In genomic region chr3:154900777-154901176, GRCh38 we compare ENCODE assay signal across 27 cellular contexts.
"Had no signal": no experiment of that assay in that cellular context is flagged by ENCODE, and none has a peak within 500 bp of the region (broad histone marks: within the 10 kb centered on the region; RNA-seq: fewer than 3 reads in every experiment).

No MANE protein-coding gene starts in this region.

- H3K4me3 Mint-ChIP-seq: activated CD4-positive, alpha-beta T cell treated with anti-CD3 and anti-CD28 coated beads, Interleukin-2, amount 10 ng/mL, durations not matched to agents 7 days and 5 days; activated CD8-positive, alpha-beta memory T cell treated with anti-CD3 and anti-CD28 coated beads, Interleukin-2, amount 10 ng/mL, durations not matched to agents 7 days and 5 days; activated CD8-positive, alpha-beta T cell treated with anti-CD3 and anti-CD28 coated beads for 36 hours; activated naive CD4-positive, alpha-beta T cell treated with anti-CD3 and anti-CD28 coated beads, Interleukin-2, amount 10 ng/mL, durations not matched to agents 7 days and 5 days; brain; memory B cell; nephron progenitor cell; stimulated activated memory B cell treated with anti-CD40 and anti-IgM and Interleukin-4, amounts not matched to agents 10 μg/mL and 1 μg/mL and 100 μg/mL, for 72 hours; type B pancreatic cell had no signal

- H3K4me1 ChIP-seq: right lobe of liver, testis had no signal

- ATAC-seq: activated CD4-positive, CD25-positive, alpha-beta regulatory T cell treated with anti-CD3 and anti-CD28 coated beads, Interleukin-2, amount 50 U/mL, for 24 hours; activated CD8-positive, alpha-beta memory T cell treated with anti-CD3 and anti-CD28 coated beads, Interleukin-2, amount 10 ng/mL, durations not matched to agents 7 days and 5 days; activated CD8-positive, alpha-beta T cell treated with anti-CD3 and anti-CD28 coated beads for 36 hours; mucosa of descending colon; right lobe of liver; stimulated activated memory B cell treated with anti-CD40 and anti-IgM and Interleukin-4, amounts not matched to agents 10 μg/mL and 1 μg/mL and 100 μg/mL, for 72 hours had no signal

- DNase-seq: activated CD4-positive, alpha-beta T cell treated with anti-CD3 and anti-CD28 coated beads, Interleukin-2, amount 10 ng/mL, durations not matched to agents 7 days and 5 days; activated CD8-positive, alpha-beta memory T cell treated with anti-CD3 and anti-CD28 coated beads, Interleukin-2, amount 10 ng/mL, durations not matched to agents 7 days and 5 days; activated CD8-positive, alpha-beta T cell treated with anti-CD3 and anti-CD28 coated beads for 36 hours; activated effector memory CD4-positive, alpha-beta T cell treated with anti-CD3 and anti-CD28 coated beads, Interleukin-2, amount 50 U/mL, for 16 hours; activated naive CD4-positive, alpha-beta T cell treated with anti-CD3 and anti-CD28 coated beads, Interleukin-2, amount 10 ng/mL, durations not matched to agents 7 days and 5 days; activated T-cell treated with anti-CD3 and anti-CD28 coated beads for 4 hours; caudate nucleus; dermis blood vessel endothelial cell; effector CD8-positive, alpha-beta T cell; erythroblast; foreskin melanocyte; hypothalamus; mucosa of descending colon; nephron progenitor cell; right lobe of liver; small intestine; stimulated activated CD4-positive, alpha-beta T cell treated with anti-CD3 and anti-CD28 coated beads, Interleukin-2, amount 100 ng/mL, for 24 hours; stomach; T-helper 2 cell; testis had no signal

- H3K27ac Mint-ChIP-seq: activated CD4-positive, alpha-beta T cell treated with anti-CD3 and anti-CD28 coated beads, Interleukin-2, amount 10 ng/mL, durations not matched to agents 7 days and 5 days; activated CD8-positive, alpha-beta memory T cell treated with anti-CD3 and anti-CD28 coated beads, Interleukin-2, amount 10 ng/mL, durations not matched to agents 7 days and 5 days; activated CD8-positive, alpha-beta T cell treated with anti-CD3 and anti-CD28 coated beads for 36 hours; activated naive CD4-positive, alpha-beta T cell treated with anti-CD3 and anti-CD28 coated beads, Interleukin-2, amount 10 ng/mL, durations not matched to agents 7 days and 5 days; brain; memory B cell; nephron progenitor cell; stimulated activated memory B cell treated with anti-CD40 and anti-IgM and Interleukin-4, amounts not matched to agents 10 μg/mL and 1 μg/mL and 100 μg/mL, for 72 hours; type B pancreatic cell had no signal

- H3K27ac ChIP-seq: right lobe of liver, stomach, testis, vagina, VCaP had no signal

- H3K9me3 ChIP-seq: mucosa of descending colon, right lobe of liver, stomach, testis, vagina had no signal

- H3K36me3 Mint-ChIP-seq: activated CD8-positive, alpha-beta memory T cell treated with anti-CD3 and anti-CD28 coated beads, Interleukin-2, amount 10 ng/mL, durations not matched to agents 7 days and 5 days; activated naive CD4-positive, alpha-beta T cell treated with anti-CD3 and anti-CD28 coated beads, Interleukin-2, amount 10 ng/mL, durations not matched to agents 7 days and 5 days; brain; memory B cell; stimulated activated memory B cell treated with anti-CD40 and anti-IgM and Interleukin-4, amounts not matched to agents 10 μg/mL and 1 μg/mL and 100 μg/mL, for 72 hours; type B pancreatic cell had no signal

- H3K4me3 ChIP-seq: mucosa of descending colon, right lobe of liver, stomach, testis, vagina had no signal

- H3K4me1 Mint-ChIP-seq: activated CD4-positive, alpha-beta T cell treated with anti-CD3 and anti-CD28 coated beads, Interleukin-2, amount 10 ng/mL, durations not matched to agents 7 days and 5 days; activated CD8-positive, alpha-beta memory T cell treated with anti-CD3 and anti-CD28 coated beads, Interleukin-2, amount 10 ng/mL, durations not matched to agents 7 days and 5 days; activated naive CD4-positive, alpha-beta T cell treated with anti-CD3 and anti-CD28 coated beads, Interleukin-2, amount 10 ng/mL, durations not matched to agents 7 days and 5 days; brain; memory B cell; nephron progenitor cell; stimulated activated memory B cell treated with anti-CD40 and anti-IgM and Interleukin-4, amounts not matched to agents 10 μg/mL and 1 μg/mL and 100 μg/mL, for 72 hours had no signal

- H3K27me3 Mint-ChIP-seq: activated CD4-positive, alpha-beta T cell treated with anti-CD3 and anti-CD28 coated beads, Interleukin-2, amount 10 ng/mL, durations not matched to agents 7 days and 5 days; activated CD8-positive, alpha-beta memory T cell treated with anti-CD3 and anti-CD28 coated beads, Interleukin-2, amount 10 ng/mL, durations not matched to agents 7 days and 5 days; activated CD8-positive, alpha-beta T cell treated with anti-CD3 and anti-CD28 coated beads for 36 hours; activated naive CD4-positive, alpha-beta T cell treated with anti-CD3 and anti-CD28 coated beads, Interleukin-2, amount 10 ng/mL, durations not matched to agents 7 days and 5 days; brain; memory B cell; stimulated activated memory B cell treated with anti-CD40 and anti-IgM and Interleukin-4, amounts not matched to agents 10 μg/mL and 1 μg/mL and 100 μg/mL, for 72 hours; type B pancreatic cell had no signal

- H3K9me3 Mint-ChIP-seq: activated CD4-positive, alpha-beta T cell treated with anti-CD3 and anti-CD28 coated beads, Interleukin-2, amount 10 ng/mL, durations not matched to agents 7 days and 5 days; type B pancreatic cell had no signal

- H3K27me3 ChIP-seq: right lobe of liver, stomach, testis, vagina had no signal

- FAIRE-seq: small intestine had no signal

- H3K36me3 ChIP-seq: right lobe of liver, stomach, vagina had no signal
